In the genomic region with DNA sequence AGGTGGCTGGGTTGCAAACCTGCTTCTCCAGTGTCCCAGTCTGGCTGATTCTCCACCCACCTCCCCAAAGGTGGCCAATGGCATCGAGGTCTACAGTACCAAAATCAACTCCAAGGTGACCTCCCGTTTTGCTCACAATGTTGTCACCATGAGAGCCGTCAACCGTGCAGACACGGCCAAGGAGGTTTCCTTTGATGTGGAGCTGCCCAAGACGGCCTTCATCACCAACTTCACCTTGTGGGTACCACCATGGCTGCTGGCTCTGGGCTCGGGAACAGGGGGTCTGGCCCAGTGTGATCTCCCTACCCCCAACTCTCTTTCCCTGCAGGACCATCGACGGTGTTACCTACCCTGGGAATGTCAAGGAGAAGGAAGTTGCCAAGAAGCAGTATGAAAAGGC, we compare ENCODE assay signal across 30 cellular contexts. TPM values are rescaled to one million over a fixed set of nuclear protein-coding genes. Genes with fewer than 3 reads are reported as not detected.
"Had no signal": no experiment of that assay in that cellular context is flagged by ENCODE, and none has a peak within 500 bp of the region (broad histone marks: within the 10 kb centered on the region; RNA-seq: fewer than 3 reads in every experiment).

No MANE protein-coding gene starts in this region.

- H3K36me3 ChIP-seq: colonic mucosa, esophagus squamous epithelium, gastrocnemius medialis, heart right ventricle, left lung, lower lobe of right lung had no signal

- DNase-seq: colonic mucosa; cortex of kidney; effector CD8-positive, alpha-beta T cell; effector memory CD8-positive, alpha-beta T cell; endodermal cell; erythroblast; esophagus squamous epithelium; foreskin fibroblast; foreskin melanocyte; gastrocnemius medialis; glutamatergic neuron; head of caudate nucleus; heart right ventricle; hippocampal formation; left cardiac atrium; lower lobe of right lung; mesenchymal stem cell; mucosa of descending colon; naive B cell had no signal

- H3K9me3 ChIP-seq: colonic mucosa, esophagus squamous epithelium, gastrocnemius medialis, heart right ventricle, left lung, lower lobe of right lung, mucosa of descending colon had no signal

- H3K4me1 ChIP-seq: colonic mucosa, heart right ventricle, left lung, lower lobe of right lung had no signal

- H3K27ac ChIP-seq: colonic mucosa, epithelial cell of prostate, gastrocnemius medialis, heart right ventricle, left lung, lower lobe of right lung had no signal

- ATAC-seq: effector memory CD8-positive, alpha-beta T cell; esophagus mucosa; gastrocnemius medialis; heart right ventricle; left cardiac atrium; left lung; lower lobe of right lung; mucosa of descending colon had no signal

- H3K27me3 ChIP-seq: colonic mucosa, esophagus squamous epithelium, gastrocnemius medialis, heart right ventricle, left lung had no signal

- H3K4me3 ChIP-seq: colonic mucosa, esophagus squamous epithelium, gastrocnemius medialis, heart right ventricle, left lung, lower lobe of right lung, mucosa of descending colon had no signal

RNA-seq across cellular contexts. Expression of gene ITIH3, which starts 1.8 kb away (rescaled TPM):
- total RNA-seq: endodermal cell, glomerular endothelial cell, kidney epithelial cell, myocyte had no signal
- polyA plus RNA-seq: keratinocyte had no signal

RNA-seq across cellular contexts. Expression of gene ITIH1, which starts 19.0 kb away (rescaled TPM):
- total RNA-seq: dermis microvascular lymphatic vessel endothelial cell, endodermal cell, esophagus squamous epithelium, glomerular endothelial cell, heart right ventricle, kidney epithelial cell, left cardiac atrium, lower lobe of right lung, lung microvascular endothelial cell, mesenteric fat pad, mesothelial cell of epicardium, mucosa of descending colon, myocyte had no signal
- polyA plus RNA-seq: keratinocyte had no signal

RNA-seq across cellular contexts. Expression of gene MUSTN1, which starts 38.4 kb away (rescaled TPM):
- total RNA-seq: dermis microvascular lymphatic vessel endothelial cell, kidney epithelial cell had no signal
- polyA plus RNA-seq: keratinocyte had no signal
